16 cellular contexts compared by ENCODE assay signal in the genomic region with DNA sequence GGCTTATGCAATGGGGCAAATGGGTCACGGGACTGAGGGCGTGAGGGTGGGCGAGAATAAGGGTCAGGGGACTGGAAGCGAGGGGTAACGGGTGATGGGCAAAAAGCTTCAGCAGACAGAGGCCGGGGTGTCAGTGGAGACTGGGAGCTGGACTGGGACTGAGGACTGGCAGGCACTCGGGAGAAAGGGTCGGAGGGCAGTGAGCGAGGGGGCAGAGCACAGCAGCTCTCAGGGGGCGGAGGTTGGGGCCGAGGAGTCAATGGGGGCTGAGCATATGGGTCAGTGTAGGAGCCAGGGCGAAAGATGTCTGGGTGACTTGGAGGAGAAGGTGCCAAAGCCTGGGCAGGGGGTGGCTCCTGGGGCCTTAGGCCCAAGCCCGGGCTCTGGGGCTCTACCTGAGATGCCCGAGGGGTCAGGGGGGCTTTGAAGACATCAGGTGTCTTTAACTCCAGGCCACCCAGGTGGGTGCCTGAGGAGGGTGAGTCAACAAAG. TPM values are rescaled to one million over a fixed set of nuclear protein-coding genes. Genes with fewer than 3 reads are reported as not detected.
A peak's percentile ranks its signal among the peaks of the same experiment; 100 is the strongest.
DNase-seq lines count a peak whose midpoint lies in the region; TF ChIP-seq lines count a peak whose summit lies in the region.
"Had no signal": no experiment of that assay in that cellular context is flagged by ENCODE, and none has a peak within 500 bp of the region (broad histone marks: within the 10 kb centered on the region; RNA-seq: fewer than 3 reads in every experiment).

No MANE protein-coding gene starts in this region.

- H3K4me3 Mint-ChIP-seq in chondrocyte (ENCODE audit: unreplicated experiment): no peak overlapping the region

- DNase-seq in chondrocyte (ENCODE audit: low spot score) (peak; percentile 87), osteoblast (ENCODE audit: insufficient read length, low spot score, missing footprints) (peak; percentile 54), islet precursor cell (no peak)
- no peak for DNase-seq in activated naive CD4-positive, alpha-beta T cell treated with Interleukin-2 at 50 U/mL for 16 hours
- DNase-seq: ACHN, C1 segment of cervical spinal cord, DMS79 treated with DMSO at 0.1 percent for 48 hours, NCI-H1417, NCI-H187, NCI-H2107, NCI-H2227 treated with DMSO at 0.1 percent for 48 hours, NCI-H510A treated with DMSO at 0.1 percent for 48 hours, NCI-H774, SHP77 treated with DMSO at 0.1 percent for 48 hours had no signal

- no peak overlapping the region for H2AFZ ChIP-seq in osteoblast (ENCODE audit: low read length)

- H3K27me3 ChIP-seq in osteoblast (ENCODE audit: insufficient read depth, low read length): no peaks in the 10 kb centered on the region

- H3K36me3 ChIP-seq in HEK293 (ENCODE audit: control insufficient read depth in 2 of 2, insufficient read depth in 1 of 2, low read length in 2 of 2) (peaks cover 21 to 97% of the 10 kb centered on the region in 2 experiments), osteoblast (ENCODE audit: insufficient read depth, low read length) (peaks cover 83% of the 10 kb centered on the region)

- H3K9me3 ChIP-seq in HEK293 (ENCODE audit: control insufficient read depth, insufficient read depth, low read depth, low read length) (no peaks in the 10 kb centered on the region), osteoblast (ENCODE audit: low read depth, low read length) (no peaks in the 10 kb centered on the region)

- H3K9me3 Mint-ChIP-seq in chondrocyte (ENCODE audit: low read depth): no peaks in the 10 kb centered on the region

- H3K4me2 ChIP-seq in osteoblast (ENCODE audit: insufficient read depth, low read length): no peak overlapping the region
- H3K4me2 ChIP-seq: KMS-11 had no signal

- no peaks in the 10 kb centered on the region for H3K4me1 ChIP-seq in HEK293 (ENCODE audit: control insufficient read depth, insufficient read depth, low read length)
- no peaks in the 10 kb centered on the region for H3K4me1 ChIP-seq in osteoblast (ENCODE audit: insufficient read depth, low read length)

- H3K27ac ChIP-seq in HEK293 (ENCODE audit: extremely low read depth, low read depth, low read length) (no peak overlapping the region), osteoblast (ENCODE audit: low read depth, low read length) (no peak overlapping the region)
- H3K27ac ChIP-seq: KMS-11 had no signal

- peaks cover 34% of the 10 kb centered on the region for H4K20me1 ChIP-seq in osteoblast (ENCODE audit: insufficient read depth, low read length)

- H3K27ac Mint-ChIP-seq in chondrocyte (ENCODE audit: unreplicated experiment): no peak overlapping the region

- no peaks in the 10 kb centered on the region for H3K27me3 Mint-ChIP-seq in chondrocyte (ENCODE audit: low read depth)

- H3K4me3 ChIP-seq in HEK293 (ENCODE audit: low read depth, low read length) (no peak overlapping the region), osteoblast (ENCODE audit: insufficient read depth, low read length) (no peak overlapping the region)

- H3K4me1 Mint-ChIP-seq in chondrocyte (ENCODE audit: low read depth): no peaks in the 10 kb centered on the region

- CTCF ChIA-PET in HEK293 (lab: Yijun Ruan, JAX): interaction anchor here (0.5 to 1.6 kb wide), 3 partner anchors 38 to 52 kb away, joined by 3 to 5 read pairs (median 4); no protein-coding TSS in a partner anchor

- no peak for TF ChIP-seq CTCF in HEK293 (tag by site-specific recombination; IDR thresholded peaks at IDR 0.05)
- no peak for TF ChIP-seq CTCF in chondrocyte (IDR thresholded peaks at IDR 0.05)
- no peak for TF ChIP-seq CTCF in osteoblast (IDR thresholded peaks at IDR 0.05; ENCODE audit: extremely low read depth, low read depth, low read length)

- H3K36me3 Mint-ChIP-seq in chondrocyte (ENCODE audit: low read depth): peaks cover 48% of the 10 kb centered on the region

- POLR2A ChIA-PET in HEK293 (lab: Yijun Ruan, JAX): interaction anchor here (0.5 to 1.5 kb wide), 2 partner anchors 9 to 61 kb away, joined by 3 to 6 read pairs; no protein-coding TSS in a partner anchor

- H3K79me2 ChIP-seq in osteoblast (ENCODE audit: insufficient read depth, low read length): peaks cover 6% of the 10 kb centered on the region

TF ChIP-seq in HEK293, 187 proteins besides CTCF, POLR2A, EP300 and RAD21:
- TF ChIP-seq ZNF837 (tag by site-specific recombination; IDR thresholded peaks at IDR 0.05) (no peak), HIC1 (tag by site-specific recombination; IDR thresholded peaks at IDR 0.05) (0 out of 2 replicates have a peak, but pooled peaks have one; percentile 43)

RNA-seq across cellular contexts. Expression of gene KMT2D, which starts 20.2 kb away (rescaled TPM):
- 65.4 to 73.8 TPM (median 70.7 TPM) in 3 replicates for total RNA-seq in chondrocyte
- 24.6 and 28.6 TPM in 2 replicates for total RNA-seq in osteoblast

RNA-seq across cellular contexts. Expression of gene PRKAG1, which starts 21.8 kb away (rescaled TPM):
- total RNA-seq in chondrocyte: 61.5 to 77.1 TPM (median 61.7 TPM) in 3 replicates
- 81.3 and 89.0 TPM in 2 replicates for total RNA-seq in osteoblast

RNA-seq across cellular contexts. Expression of gene RHEBL1, which starts 29.4 kb away (rescaled TPM):
- total RNA-seq in chondrocyte (0.64 to 0.95 TPM in 2 of 3 replicates, not detected in the other), osteoblast (0.72 and 0.88 TPM in 2 replicates)

RNA-seq across cellular contexts. Expression of gene DDN, which starts 41.2 kb away (rescaled TPM):
- 0.10 to 0.74 TPM (median 0.72 TPM) in 3 replicates for total RNA-seq in chondrocyte
- under 0.01 and 0.29 TPM in 2 replicates for total RNA-seq in osteoblast

RNA-seq across cellular contexts. Expression of gene DHH, which starts 54.2 kb away (rescaled TPM):
- total RNA-seq in chondrocyte: 0.07 TPM in 1 of 3 replicates, not detected in the others
- under 0.01 TPM in 1 of 2 replicates, not detected in the other for total RNA-seq in osteoblast

Comparison
In these comparisons a context has a peak if more than half of its experiments do, and no peak if none do; other contexts are left out.
1. DNase-seq: peak in chondrocyte (single experiment) and osteoblast (single experiment); none in activated naive CD4-positive, alpha-beta T cell treated with Interleukin-2 at 50 U/mL for 16 hours (single experiment) and islet precursor cell (single experiment).